ENCODE assay signal across 8 cellular contexts in the genomic region with DNA sequence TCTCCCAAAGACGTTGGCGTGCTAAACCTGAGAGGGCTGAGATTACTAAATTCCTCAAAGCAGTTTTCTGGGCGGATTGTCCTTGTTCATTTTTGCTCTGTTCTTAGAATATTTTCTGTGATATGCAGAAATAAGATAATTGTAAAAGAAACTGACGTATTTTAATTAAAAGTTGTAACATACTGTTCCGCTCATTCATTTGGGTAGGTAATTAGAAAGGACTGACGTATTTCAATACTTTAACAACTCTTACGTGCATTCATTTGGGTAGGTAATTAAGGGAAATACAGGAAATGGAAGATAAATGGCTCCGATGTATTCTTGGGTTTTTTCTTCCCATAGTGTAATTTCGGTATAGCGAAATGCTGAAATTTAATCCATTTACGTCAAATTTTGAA. TPM values are rescaled to one million over a fixed set of nuclear protein-coding genes. Genes with fewer than 3 reads are reported as not detected.
A peak's percentile ranks its signal among the peaks of the same experiment; 100 is the strongest.
DNase-seq lines count a peak whose midpoint lies in the region; ATAC-seq, FAIRE-seq and TF ChIP-seq lines count a peak whose summit lies in the region.

No MANE protein-coding gene starts in this region.

- H3K9me3 ChIP-seq in right atrium auricular region (no peaks in the 10 kb centered on the region), mucosa of descending colon (no peaks in the 10 kb centered on the region), aorta (ENCODE audit: control insufficient read depth, low read length) (no peaks in the 10 kb centered on the region)

- ATAC-seq in left ventricle myocardium superior (no peak), mucosa of descending colon (no peak), aorta (ENCODE audit: low FRiP score) (no peak)

- WGBS in aorta, 2 donors, result 40 to 41% methylated on average over 11 of the region's 11 CpGs

- no peak for DNase-seq in right atrium auricular region (ENCODE audit: low spot score)
- DNase-seq in left ventricle myocardium superior, result no peak
- DNase-seq in bronchial epithelial cell (ENCODE audit: low read depth), result no peak
- DNase-seq in mucosa of descending colon, result no peak
- DNase-seq in aorta, result no peak
- no peak for DNase-seq in mucosa of gallbladder (ENCODE audit: low spot score)
- no peak for DNase-seq in NCI-H1417 (lab: John Stamatoyannopoulos, UW)
- DNase-seq in epidermal melanocyte (ENCODE audit: insufficient read length, low spot score), result no peak

- H3K27me3 ChIP-seq in right atrium auricular region, result no peaks in the 10 kb centered on the region
- no peaks in the 10 kb centered on the region for H3K27me3 ChIP-seq in bronchial epithelial cell (ENCODE audit: control insufficient read depth, insufficient read depth, low read length)
- H3K27me3 ChIP-seq in aorta (ENCODE audit: control insufficient read depth in 1 of 2, insufficient read depth in 2 of 2, low read length in 1 of 2), result no peaks in the 10 kb centered on the region

- intact Hi-C loops in left ventricle myocardium superior (cut with micrococcal nuclease) (no loop called here), mucosa of descending colon (cut with DNase I, micrococcal nuclease) (loop anchor here in 1 of 2 donors (10.0 kb wide), 1 partner anchor 65 kb away; the partner anchor contains the start of gene CARNMT1), aorta (cut with DNase I) (loop anchor here (2.0 to 5.0 kb wide), 3 partner anchors 57 to 137 kb away; partner anchors contain the start of genes C9orf40 (in 2 of the 2) and CARNMT1 (in 2 of the 2))

- H3K27ac ChIP-seq in right atrium auricular region, result peak overlapping the region; percentile 96 to 98
- no peak overlapping the region for H3K27ac ChIP-seq in aorta (ENCODE audit: low read depth in 1 of 2, low read length in 2 of 2)

- H3K36me3 ChIP-seq in right atrium auricular region, result no peaks in the 10 kb centered on the region
- no peaks in the 10 kb centered on the region for H3K36me3 ChIP-seq in bronchial epithelial cell (ENCODE audit: control insufficient read depth, insufficient read depth, low read length)
- H3K36me3 ChIP-seq in mucosa of descending colon (ENCODE audit: low read depth), result no peaks in the 10 kb centered on the region
- no peaks in the 10 kb centered on the region for H3K36me3 ChIP-seq in aorta (ENCODE audit: control insufficient read depth in 1 of 2, insufficient read depth in 2 of 2, low read length in 1 of 2)

- H3K4me1 ChIP-seq in right atrium auricular region (peaks cover 0 to 43% of the 10 kb centered on the region in 2 donors), mucosa of descending colon (ENCODE audit: low read depth) (peaks cover 34% of the 10 kb centered on the region), aorta (ENCODE audit: control insufficient read depth in 1 of 2, insufficient read depth in 2 of 2, low read length in 2 of 2) (peaks cover 0 to 2% of the 10 kb centered on the region in 2 donors)

- no peak for FAIRE-seq in bronchial epithelial cell (lab: Jason Lieb, UNC)

- H3K4me3 ChIP-seq in right atrium auricular region (peak overlapping the region; percentile 77 to 97), bronchial epithelial cell (ENCODE audit: low read depth, low read length) (peak overlapping the region; percentile 77), mucosa of descending colon (peak overlapping the region; percentile 85), aorta (ENCODE audit: low read length in 2 of 2) (peak overlapping the region; percentile 49 to 90)

- TF ChIP-seq CTCF in right atrium auricular region (IDR thresholded peaks at IDR 0.05) (no peak), bronchial epithelial cell (IDR thresholded peaks at IDR 0.05; ENCODE audit: insufficient read depth, low read length, severe bottlenecking) (no peak), mucosa of descending colon (IDR thresholded peaks at IDR 0.05) (no peak)

RNA-seq across cellular contexts. Expression of gene OSTF1, which starts 1.1 kb away (rescaled TPM):
- total RNA-seq in right atrium auricular region (10 to 100 TPM; 14.5 to 17.7 TPM), left ventricle myocardium superior (21.6 TPM), bronchial epithelial cell (71.1 and 103 TPM in 2 replicates), mucosa of descending colon (10 to 100 TPM; 40.6 to 71.2 (median 63.9) TPM), aorta (10 to 100 TPM; 34.6 to 47.7 TPM), mucosa of gallbladder (54.7 TPM)
- 10 to 100 TPM; 24.8 to 49.3 TPM for polyA plus RNA-seq in aorta

RNA-seq across cellular contexts. Expression of gene NMRK1, which starts 1.4 kb away (rescaled TPM):
- total RNA-seq in right atrium auricular region, result 1 to 10 TPM; 5.5 to 9.6 TPM
- total RNA-seq in left ventricle myocardium superior, result 18.2 TPM
- total RNA-seq in bronchial epithelial cell, result 16.0 and 16.8 TPM in 2 replicates
- total RNA-seq in mucosa of descending colon, result 10 to 100 TPM; 14.0 to 27.2 (median 19.0) TPM
- 10 to 100 TPM; 33.1 TPM for total RNA-seq in aorta
- polyA plus RNA-seq in aorta, result 10 to 100 TPM; 40.1 to 62.6 TPM
- 32.9 TPM for total RNA-seq in mucosa of gallbladder

Comparison
In these comparisons a context has a peak if more than half of its experiments do, and no peak if none do; other contexts are left out.
1. H3K27ac ChIP-seq: peak in right atrium auricular region (2 of 2); none in aorta (0 of 2).
2. Peak in every context shown above with its lines, with median percentiles within 50 percentile points of each other: H3K4me3 ChIP-seq.